Comparison of ENCODE assay signal across 19 cellular contexts in genomic region chr18:46462523-46462922, GRCh38.
DNase-seq lines count a peak whose midpoint lies in the region; ATAC-seq and TF ChIP-seq lines count a peak whose summit lies in the region.
"Had no signal": no experiment of that assay in that cellular context is flagged by ENCODE, and none has a peak within 500 bp of the region (broad histone marks: within the 10 kb centered on the region; RNA-seq: fewer than 3 reads in every experiment).

No MANE protein-coding gene starts in this region.

- no peak overlapping the region for H4K91ac ChIP-seq in neuronal stem cell (ENCODE audit: low read depth, low read length, poor library complexity)

- no peaks in the 10 kb centered on the region for H3K9me3 ChIP-seq in neuronal stem cell (replicated peaks in 1 of 2; ENCODE audit: control insufficient read depth in 2 of 2, insufficient read depth in 1 of 2, low read depth in 1 of 2, low read length in 2 of 2)
- H3K9me3 ChIP-seq: MG63, SJCRH30 had no signal

- no peak for ATAC-seq in HG03432 (IDR thresholded peaks at IDR 0.05; ENCODE audit: unreplicated experiment)

- peaks cover 3 to 36% of the 10 kb centered on the region in 2 donors for H3K36me3 ChIP-seq in neuronal stem cell (replicated peaks in 1 of 2; ENCODE audit: control insufficient read depth in 2 of 2, insufficient read depth in 2 of 2, low read length in 2 of 2)
- H3K36me3 ChIP-seq: MG63, SJCRH30 had no signal

- no peaks in the 10 kb centered on the region for H3K27me3 ChIP-seq in neuronal stem cell (ENCODE audit: control insufficient read depth in 3 of 3, insufficient read depth in 3 of 3, low read depth in 1 of 3, low read length in 3 of 3)
- H3K27me3 ChIP-seq: MG63, SJCRH30 had no signal

- no peak overlapping the region for H2AFZ ChIP-seq in neuronal stem cell (ENCODE audit: low read length)
- H2AFZ ChIP-seq: PC-9 had no signal

- peak overlapping the region; percentile 92 for H3K18ac ChIP-seq in neuronal stem cell (ENCODE audit: low read length)

- H2BK120ac ChIP-seq in neuronal stem cell (ENCODE audit: low read depth, low read length): no peak overlapping the region

- H3K9ac ChIP-seq in neuronal stem cell (ENCODE audit: low read depth, low read length, poor library complexity): no peak overlapping the region

- no peak overlapping the region for H3K14ac ChIP-seq in neuronal stem cell (ENCODE audit: low read length)

- H2BK12ac ChIP-seq in neuronal stem cell (ENCODE audit: low read length): peak overlapping the region; percentile 78

- TF ChIP-seq CTCF in VCaP (conservative IDR thresholded peaks at IDR 0.05): no peak

- H3K4me2 ChIP-seq in neuronal stem cell (ENCODE audit: insufficient read depth, low read length, poor library complexity, severe bottlenecking): no peak overlapping the region
- H3K4me2 ChIP-seq: PC-9 had no signal

- peak overlapping the region; percentile 91 for H2AK5ac ChIP-seq in neuronal stem cell (ENCODE audit: low read depth, low read length)

- peak overlapping the region; percentile 8 for H2BK15ac ChIP-seq in neuronal stem cell (ENCODE audit: low read length)

- H3K79me1 ChIP-seq in neuronal stem cell (ENCODE audit: low read depth, low read length): no peaks in the 10 kb centered on the region

- peak overlapping the region; percentile 56 for H2BK5ac ChIP-seq in neuronal stem cell (ENCODE audit: low read length)

- DNase-seq in NCI-H1092 treated with DMSO at 0.1 percent for 48 hours (lab: John Stamatoyannopoulos, UW): peak; percentile 15
- DNase-seq in NCI-H1092 (lab: John Stamatoyannopoulos, UW): no peak
- peak; percentile 59 for DNase-seq in NCI-H146 (lab: John Stamatoyannopoulos, UW)
- DNase-seq in neuronal stem cell (ENCODE audit: low spot score): no peak
- no peak for DNase-seq in activated CD4-positive, alpha-beta T cell treated with anti-CD3 and anti-CD28 coated beads for 1 hour
- DNase-seq in NCI-H1436 treated with DMSO at 0.1 percent for 48 hours (lab: John Stamatoyannopoulos, UW): no peak
- DNase-seq: 8988T, C1 segment of cervical spinal cord, GF-D8, IMR-90, Karpas-422, MG63, NCI-H1105 treated with DMSO at 0.1 percent for 48 hours, NCI-H2081, NCI-H526, PC-9 had no signal

- no peak overlapping the region for H3K4ac ChIP-seq in neuronal stem cell (ENCODE audit: low read length)

- H4K8ac ChIP-seq in neuronal stem cell (ENCODE audit: low read depth, low read length): no peak overlapping the region

- no CpG with 5 or more reads among the region's 7 CpGs for WGBS in neuronal stem cell (ENCODE audit: extremely low coverage in 2 of 2, insufficient read length in 2 of 2, insufficient replicate concordance in 1 of 2), 2 donors

- H3K27ac ChIP-seq in VCaP: peak overlapping the region; percentile 82
- no peak overlapping the region for H3K27ac ChIP-seq in neuronal stem cell (replicated peaks; ENCODE audit: low read length)
- H3K27ac ChIP-seq: PC-9, SJCRH30 had no signal

- H3K23ac ChIP-seq in neuronal stem cell (ENCODE audit: low read depth, low read length, poor library complexity): peak overlapping the region; percentile 27

- H3K4me3 ChIP-seq in neuronal stem cell (ENCODE audit: low read length in 2 of 2): no peak overlapping the region
- H3K4me3 ChIP-seq: MG63, PC-9, SJCRH30 had no signal

- H3K4me1 ChIP-seq in neuronal stem cell (ENCODE audit: control insufficient read depth in 2 of 2, insufficient read depth in 1 of 2, low read depth in 1 of 2, low read length in 2 of 2): peaks cover 9 to 53% of the 10 kb centered on the region in 2 donors
- H3K4me1 ChIP-seq: SJCRH30 had no signal

Comparison
In these comparisons a context has a peak if more than half of its experiments do, and no peak if none do; other contexts are left out.
1. DNase-seq: peak in NCI-H1092 treated with DMSO at 0.1 percent for 48 hours (single experiment) and NCI-H146 (single experiment); none in NCI-H1092 (single experiment), neuronal stem cell (single experiment), activated CD4-positive, alpha-beta T cell treated with anti-CD3 and anti-CD28 coated beads for 1 hour (single experiment) and NCI-H1436 treated with DMSO at 0.1 percent for 48 hours (single experiment).